ENCODE assay signal across 8 cellular contexts in genomic region chr5:140546851-140547507, GRCh38. TPM values are rescaled to one million over a fixed set of nuclear protein-coding genes. Genes with fewer than 3 reads are reported as not detected.
DNase-seq lines count a peak whose midpoint lies in the region; ATAC-seq and TF ChIP-seq lines count a peak whose summit lies in the region.

No MANE protein-coding gene starts in this region.

- peaks cover 24% of the 10 kb centered on the region for H3K36me3 Mint-ChIP-seq in activated T-cell treated with anti-CD3 and anti-CD28 coated beads, Interleukin-2, amount 50 U/mL, for 4 hours (ENCODE audit: insufficient read depth)
- H3K36me3 Mint-ChIP-seq in brain (peaks cover 39% of the 10 kb centered on the region), memory B cell (peaks cover 22% of the 10 kb centered on the region)

- intact Hi-C loops in upper lobe of right lung (cut with DNase I) = no loop called here

- H3K4me1 ChIP-seq in upper lobe of right lung = peaks cover 36% of the 10 kb centered on the region

- H3K4me3 ChIP-seq in upper lobe of right lung = peak overlapping the region; percentile 59

- peak in 1 of 2 donors; percentile 2 for ATAC-seq in activated T-cell treated with anti-CD3 and anti-CD28 coated beads, Interleukin-2, amount 50 U/mL, for 4 hours
- ATAC-seq in memory B cell (ENCODE audit: low read depth) (no peak), upper lobe of right lung (no peak), HG02938 (IDR thresholded peaks at IDR 0.05; ENCODE audit: unreplicated experiment) (no peak), GM18519 (IDR thresholded peaks at IDR 0.05; ENCODE audit: low FRiP score, unreplicated experiment) (no peak), omental fat pad (ENCODE audit: low FRiP score) (no peak)

- DNase-seq in activated T-cell treated with anti-CD3 and anti-CD28 coated beads, Interleukin-2, amount 50 U/mL, for 4 hours = no peak
- no peak for DNase-seq in activated T-cell treated with anti-CD3 and anti-CD28 coated beads, Interleukin-2, amount 50 U/mL, for 48 hours
- DNase-seq in memory B cell (ENCODE audit: low spot score in 2 of 2) = no peak
- DNase-seq in upper lobe of right lung = no peak
- no peak for DNase-seq in omental fat pad (ENCODE audit: low spot score)

- H3K36me3 ChIP-seq in upper lobe of right lung = peaks cover 68% of the 10 kb centered on the region

- H3K27me3 Mint-ChIP-seq in activated T-cell treated with anti-CD3 and anti-CD28 coated beads, Interleukin-2, amount 50 U/mL, for 4 hours (ENCODE audit: low read depth) = no peaks in the 10 kb centered on the region
- peaks cover 3% of the 10 kb centered on the region for H3K27me3 Mint-ChIP-seq in brain
- no peaks in the 10 kb centered on the region for H3K27me3 Mint-ChIP-seq in memory B cell

- no peaks in the 10 kb centered on the region for H3K27me3 ChIP-seq in upper lobe of right lung

- H3K27ac Mint-ChIP-seq in brain (peak overlapping the region; percentile 84 to 86 (median 85)), memory B cell (peak overlapping the region; percentile 94)

- H3K9me3 Mint-ChIP-seq in activated T-cell treated with anti-CD3 and anti-CD28 coated beads, Interleukin-2, amount 50 U/mL, for 4 hours = no peaks in the 10 kb centered on the region
- H3K9me3 Mint-ChIP-seq in brain (no peaks in the 10 kb centered on the region), memory B cell (no peaks in the 10 kb centered on the region)

- TF ChIP-seq CTCF in brain (conservative IDR thresholded peaks at IDR 0.05) (no peak), upper lobe of right lung (IDR thresholded peaks at IDR 0.05) (no peak), omental fat pad (IDR thresholded peaks at IDR 0.05) (no peak)

- peaks cover 28% of the 10 kb centered on the region for H3K4me1 Mint-ChIP-seq in activated T-cell treated with anti-CD3 and anti-CD28 coated beads, Interleukin-2, amount 50 U/mL, for 4 hours (ENCODE audit: low read depth)
- H3K4me1 Mint-ChIP-seq in brain (peaks cover 45% of the 10 kb centered on the region), memory B cell (peaks cover 15% of the 10 kb centered on the region)

- H3K9me3 ChIP-seq in upper lobe of right lung = no peaks in the 10 kb centered on the region

- peak overlapping the region; percentile 82 for H3K4me3 Mint-ChIP-seq in activated T-cell treated with anti-CD3 and anti-CD28 coated beads, Interleukin-2, amount 50 U/mL, for 4 hours
- peak overlapping the region; percentile 75 to 80 (median 77) for H3K4me3 Mint-ChIP-seq in brain
- peak overlapping the region; percentile 84 for H3K4me3 Mint-ChIP-seq in memory B cell

- H3K27ac ChIP-seq in upper lobe of right lung = peak overlapping the region; percentile 97

RNA-seq across cellular contexts. Expression of gene EIF4EBP3, which starts 0.5 kb away (rescaled TPM):
- 10 to 100 TPM in 2 of 3 donors, 1 to 10 TPM in 1; 9.4 to 10.8 (median 10.2) TPM for total RNA-seq in activated T-cell treated with anti-CD3 and anti-CD28 coated beads, Interleukin-2, amount 50 U/mL, for 4 hours
- 14.9 TPM for polyA plus RNA-seq in brain (ENCODE audit: insufficient read depth, low read depth, low replicate concordance)
- total RNA-seq in upper lobe of right lung = 21.4 TPM
- 10 to 100 TPM; 22.9 to 35.7 (median 31.5) TPM for total RNA-seq in omental fat pad

RNA-seq across cellular contexts. Expression of gene SRA1, which starts 10.3 kb away (rescaled TPM):
- 10 to 100 TPM; 57.6 to 68.6 (median 67.7) TPM for total RNA-seq in activated T-cell treated with anti-CD3 and anti-CD28 coated beads, Interleukin-2, amount 50 U/mL, for 4 hours
- 23.4 TPM for polyA plus RNA-seq in brain (ENCODE audit: insufficient read depth, low read depth, low replicate concordance)
- total RNA-seq in upper lobe of right lung (19.4 TPM), omental fat pad (10 to 100 TPM; 18.1 to 44.2 (median 24.3) TPM)

RNA-seq across cellular contexts. Expression of gene APBB3, which starts 17.4 kb away (rescaled TPM):
- total RNA-seq in activated T-cell treated with anti-CD3 and anti-CD28 coated beads, Interleukin-2, amount 50 U/mL, for 4 hours = 10 to 100 TPM in 1 of 3 donors, 1 to 10 TPM in 2; 8.0 to 10.4 (median 9.2) TPM
- polyA plus RNA-seq in brain (ENCODE audit: insufficient read depth, low read depth, low replicate concordance) = 19.4 TPM
- total RNA-seq in upper lobe of right lung (25.8 TPM), omental fat pad (10 to 100 TPM; 13.5 to 55.9 (median 33.2) TPM)

RNA-seq across cellular contexts. Expression of gene SLC35A4, which starts 17.6 kb away (rescaled TPM):
- 100 to 1,000 TPM; 149 to 163 (median 155) TPM for total RNA-seq in activated T-cell treated with anti-CD3 and anti-CD28 coated beads, Interleukin-2, amount 50 U/mL, for 4 hours
- 67.1 TPM for polyA plus RNA-seq in brain (ENCODE audit: insufficient read depth, low read depth, low replicate concordance)
- total RNA-seq in upper lobe of right lung = 89.4 TPM
- total RNA-seq in omental fat pad = 10 to 100 TPM; 25.1 to 55.1 (median 38.1) TPM
